Comparison of ENCODE assay signal across 15 cellular contexts in genomic region chr19:49802836-49803528, GRCh38. TPM values are rescaled to one million over a fixed set of nuclear protein-coding genes. Genes with fewer than 3 reads are reported as not detected.
DNase-seq lines count a peak whose midpoint lies in the region; TF ChIP-seq lines count a peak whose summit lies in the region.
"Had no signal": no experiment of that assay in that cellular context is flagged by ENCODE, and none has a peak within 500 bp of the region (broad histone marks: within the 10 kb centered on the region; RNA-seq: fewer than 3 reads in every experiment).

No MANE protein-coding gene starts in this region.

- TF ChIP-seq RAD21 in SK-N-SH (IDR thresholded peaks at IDR 0.05; ENCODE audit: low read length), result no peak

- H3K79me2 ChIP-seq in SK-N-SH (ENCODE audit: insufficient read depth) (no peaks in the 10 kb centered on the region), smooth muscle cell (ENCODE audit: low read depth) (no peaks in the 10 kb centered on the region)

- CTCF ChIA-PET in SK-N-SH (lab: Yijun Ruan, JAX), result no interaction called here

- no peaks in the 10 kb centered on the region for H4K20me1 ChIP-seq in SK-N-SH (ENCODE audit: insufficient read depth)
- H4K20me1 ChIP-seq in smooth muscle cell (ENCODE audit: low read depth), result no peaks in the 10 kb centered on the region

- H3K27ac ChIP-seq in VCaP, result peak overlapping the region; percentile 49; the same call in 1 of the 2 replicates
- peak overlapping the region; percentile 72 for H3K27ac ChIP-seq in left ventricle myocardium inferior (replicated peaks)
- peak overlapping the region; percentile 73 to 81 (median 79) for H3K27ac ChIP-seq in sigmoid colon
- peak overlapping the region in 1 of 2 experiments; percentile 73; a peak in 1 of 4 replicates for H3K27ac ChIP-seq in SK-N-SH (ENCODE audit: low read depth in 2 of 2, low read length in 1 of 2)
- H3K27ac ChIP-seq in smooth muscle cell (ENCODE audit: low read depth), result no peak overlapping the region

- H3K4me2 ChIP-seq in SK-N-SH, result no peak overlapping the region
- H3K4me2 ChIP-seq in smooth muscle cell, result no peak overlapping the region

- H3K9me3 ChIP-seq in left ventricle myocardium inferior (replicated peaks) (no peaks in the 10 kb centered on the region), sigmoid colon (no peaks in the 10 kb centered on the region), SK-N-SH (no peaks in the 10 kb centered on the region), smooth muscle cell (replicated peaks; ENCODE audit: low read depth) (no peaks in the 10 kb centered on the region)

- TF ChIP-seq CTCF in VCaP (conservative IDR thresholded peaks at IDR 0.05), result no peak
- no peak for TF ChIP-seq CTCF in left ventricle myocardium inferior (IDR thresholded peaks at IDR 0.05; ENCODE audit: borderline replicate concordance)
- no peak for TF ChIP-seq CTCF in sigmoid colon (IDR thresholded peaks at IDR 0.05)
- TF ChIP-seq CTCF in lower leg skin (IDR thresholded peaks at IDR 0.05), result no peak
- TF ChIP-seq CTCF in SK-N-SH (IDR thresholded peaks at IDR 0.05), result no peak
- TF ChIP-seq CTCF in smooth muscle cell (IDR thresholded peaks at IDR 0.05; ENCODE audit: borderline replicate concordance, insufficient read depth, poor library complexity, severe bottlenecking), result no peak

- H3K9ac ChIP-seq in SK-N-SH, result no peak overlapping the region
- no peak overlapping the region for H3K9ac ChIP-seq in smooth muscle cell (ENCODE audit: low read depth)

- TF ChIP-seq EP300 in sigmoid colon (IDR thresholded peaks at IDR 0.05) (no peak), SK-N-SH (IDR thresholded peaks at IDR 0.05; ENCODE audit: borderline replicate concordance in 1 of 2, low read depth in 1 of 2, low read length in 1 of 2) (no peak)

- H3K4me3 ChIP-seq in left ventricle myocardium inferior (peak overlapping the region; percentile 59), sigmoid colon (peak overlapping the region; percentile 40 to 61 (median 49)), lower leg skin (ENCODE audit: low read depth, poor library complexity, severe bottlenecking) (no peak overlapping the region), SK-N-SH (ENCODE audit: low read depth in 2 of 2, low read length in 1 of 2) (peak overlapping the region in 1 of 2 experiments; percentile 6; a peak in 1 of 4 replicates), smooth muscle cell (no peak overlapping the region)

- DNase-seq in DMS53 treated with DMSO at 0.1 percent for 48 hours (lab: John Stamatoyannopoulos, UW; ENCODE audit: unreplicated experiment) (peak; percentile 64), left ventricle myocardium inferior (no peak), sigmoid colon (no peak), lower leg skin (ENCODE audit: low spot score in 2 of 2) (no peak), activated gamma-delta T cell treated with Interleukin-2 at 50 U/mL for 16 hours (no peak), SK-N-SH (no peak), smooth muscle cell (lab: John Stamatoyannopoulos, UW; ENCODE audit: unreplicated experiment) (no peak)
- DNase-seq: activated T-cell treated with anti-CD3 and anti-CD28 coated beads, Interleukin-2, amount 50 U/mL, for 48 hours; erythroblast; immature natural killer cell; naive thymus-derived CD8-positive, alpha-beta T cell; NCI-H1417 treated with DMSO at 0.1 percent for 48 hours; stimulated activated CD8-positive, alpha-beta memory T cell treated with anti-CD3 and anti-CD28 coated beads, Interleukin-4, amount 100 ng/mL, for 48 hours had no signal

- intact Hi-C loops in left ventricle myocardium inferior (cut with micrococcal nuclease), result no loop called here
- intact Hi-C loops in sigmoid colon (cut with DNase I), result no loop called here
- intact Hi-C loops in lower leg skin (cut with DNase I; ENCODE audit: low total_unique reads), result no loop called here

- H3K36me3 ChIP-seq in left ventricle myocardium inferior, result peaks cover 87% of the 10 kb centered on the region
- H3K36me3 ChIP-seq in sigmoid colon, result peaks cover 18 to 76% (median 24%) of the 10 kb centered on the region in 4 donors
- peaks cover 15 to 32% of the 10 kb centered on the region in 2 experiments for H3K36me3 ChIP-seq in SK-N-SH (replicated peaks in 1 of 2; ENCODE audit: control insufficient read depth in 1 of 2, insufficient read depth in 2 of 2, low read length in 1 of 2)
- no peaks in the 10 kb centered on the region for H3K36me3 ChIP-seq in smooth muscle cell (ENCODE audit: low read depth)

- H3K4me1 ChIP-seq in left ventricle myocardium inferior (peaks cover 18% of the 10 kb centered on the region), sigmoid colon (peaks cover 0 to 21% (median 18%) of the 10 kb centered on the region in 4 donors), SK-N-SH (ENCODE audit: control insufficient read depth in 1 of 2, insufficient read depth in 2 of 2, low read depth in 1 of 2, low read length in 1 of 2) (peaks cover 0 to 16% of the 10 kb centered on the region in 2 experiments; a peak in 1 of 4 replicates), smooth muscle cell (ENCODE audit: low read depth) (no peaks in the 10 kb centered on the region)

- H2AFZ ChIP-seq in SK-N-SH (ENCODE audit: low read depth) (no peak overlapping the region), smooth muscle cell (ENCODE audit: low read depth) (no peak overlapping the region)

- TF ChIP-seq POLR2A in sigmoid colon (IDR thresholded peaks at IDR 0.05) (no peak), lower leg skin (IDR thresholded peaks at IDR 0.05) (no peak)

- POLR2A ChIA-PET in SK-N-SH (lab: Yijun Ruan, JAX), result interaction anchor here (0.9 kb wide), 1 partner anchor 10 kb away, joined by 7 read pairs; the partner anchor contains the start of gene FUZ

- no peaks in the 10 kb centered on the region for H3K9me2 ChIP-seq in SK-N-SH

- whole genome bisulfite sequencing in sigmoid colon, 2 donors, result 93 to 94% methylated on average over 24 of the region's 24 CpGs
- WGBS in lower leg skin, 2 donors, result 85 to 91% methylated on average over 23 to 24 of the region's 24 CpGs
- 94% methylated on average over 23 of the region's 24 CpGs for WGBS in SK-N-SH (ENCODE audit: low lambda C conversion rate)
- WGBS in smooth muscle cell (ENCODE audit: low lambda C conversion rate), result 96% methylated on average over 22 of the region's 24 CpGs

- H3K27me3 ChIP-seq in left ventricle myocardium inferior (ENCODE audit: low read depth) (no peaks in the 10 kb centered on the region), sigmoid colon (no peaks in the 10 kb centered on the region), SK-N-SH (ENCODE audit: insufficient read depth) (no peaks in the 10 kb centered on the region), smooth muscle cell (ENCODE audit: low read depth) (no peaks in the 10 kb centered on the region)

- H3F3A ChIP-seq in SK-N-SH (replicated peaks; ENCODE audit: insufficient read depth) (peaks cover 13% of the 10 kb centered on the region), smooth muscle cell (ENCODE audit: low read depth) (peaks cover 3% of the 10 kb centered on the region)

TF ChIP-seq in SK-N-SH, 30 proteins besides CTCF, POLR2A, EP300 and RAD21 (continues in another document):
- TF ChIP-seq FOXJ3 (CRISPR knock-in tag; IDR thresholded peaks at IDR 0.05) (no peak), MXI1 (IDR thresholded peaks at IDR 0.05; ENCODE audit: low read depth, low read length) (no peak), TCF12 (IDR thresholded peaks at IDR 0.05) (no peak)

RNA-seq across cellular contexts. Expression of gene FUZ, which starts 10.1 kb away (rescaled TPM):
- total RNA-seq in left ventricle myocardium inferior, result 18.3 TPM
- total RNA-seq in sigmoid colon, result 10 to 100 TPM; 21.0 to 32.9 (median 23.1) TPM
- 10 to 100 TPM in 2 of 3 donors, 1 to 10 TPM in 1; 7.4 to 17.4 (median 16.3) TPM for polyA plus RNA-seq in sigmoid colon
- total RNA-seq in lower leg skin, result 10 to 100 TPM in 3 of 4 donors, 1 to 10 TPM in 1; 9.1 to 21.5 (median 15.6) TPM
- 23.7 and 29.9 TPM in 2 replicates for polyA plus RNA-seq in SK-N-SH (2012; rRNA removed)
- polyA plus RNA-seq in SK-N-SH (2012; cell fraction: cytosol; rRNA removed), result 15.2 and 23.5 TPM in 2 replicates
- polyA plus RNA-seq in SK-N-SH (2012; cell fraction: nucleus; rRNA removed), result 56.1 and 56.3 TPM in 2 replicates
- total RNA-seq in smooth muscle cell, result 6.9 and 16.2 TPM in 2 replicates
- 18.3 and 19.8 TPM in 2 replicates for polyA plus RNA-seq in smooth muscle cell

RNA-seq across cellular contexts. Expression of gene MED25, which starts 15.1 kb away (rescaled TPM):
- 65.8 TPM for total RNA-seq in left ventricle myocardium inferior
- 10 to 100 TPM; 17.8 to 45.4 (median 22.4) TPM for total RNA-seq in sigmoid colon
- polyA plus RNA-seq in sigmoid colon, result 10 to 100 TPM; 18.0 to 43.5 (median 30.1) TPM
- 10 to 100 TPM; 28.9 to 43.7 (median 30.8) TPM for total RNA-seq in lower leg skin
- polyA plus RNA-seq in SK-N-SH (2012; rRNA removed), result 15.7 and 30.2 TPM in 2 replicates
- polyA plus RNA-seq in SK-N-SH (2012; cell fraction: cytosol; rRNA removed), result 20.5 and 25.3 TPM in 2 replicates
- 105 and 119 TPM in 2 replicates for polyA plus RNA-seq in SK-N-SH (2012; cell fraction: nucleus; rRNA removed)
- total RNA-seq in smooth muscle cell, result 16.9 and 20.4 TPM in 2 replicates
- 34.1 and 36.4 TPM in 2 replicates for polyA plus RNA-seq in smooth muscle cell

RNA-seq across cellular contexts. Expression of gene AP2A1, which starts 36.2 kb away (rescaled TPM):
- total RNA-seq in left ventricle myocardium inferior (65.5 TPM), sigmoid colon (10 to 100 TPM; 48.5 to 81.1 (median 52.0) TPM), lower leg skin (100 to 1,000 TPM; 112 to 123 (median 116) TPM), smooth muscle cell (55.8 and 57.7 TPM in 2 replicates)
- polyA plus RNA-seq in sigmoid colon (10 to 100 TPM; 33.0 to 77.4 (median 40.9) TPM), SK-N-SH (2012; rRNA removed) (59.6 and 74.8 TPM in 2 replicates), smooth muscle cell (57.8 and 65.2 TPM in 2 replicates)
- polyA plus RNA-seq in SK-N-SH (2012; cell fraction: cytosol; rRNA removed), result 26.7 and 43.4 TPM in 2 replicates
- polyA plus RNA-seq in SK-N-SH (2012; cell fraction: nucleus; rRNA removed), result 104 and 135 TPM in 2 replicates

RNA-seq across cellular contexts. Expression of gene TSKS, which starts 39.9 kb away (rescaled TPM):
- total RNA-seq in left ventricle myocardium inferior, result 0.38 TPM
- total RNA-seq in sigmoid colon, result under 1 TPM in 1 of 4 donors, not detected in 3; 0.83 TPM
- 1 to 10 TPM in 1 of 3 donors, under 1 TPM in 1, not detected in 1; 0.36 to 1.2 TPM for polyA plus RNA-seq in sigmoid colon
- total RNA-seq in lower leg skin, result 1 to 10 TPM in 1 of 4 donors, under 1 TPM in 1, not detected in 2; 0.49 to 4.0 TPM
- not detected in 2 replicates for polyA plus RNA-seq in SK-N-SH (2012; rRNA removed)
- polyA plus RNA-seq in SK-N-SH (2012; cell fraction: cytosol; rRNA removed), result 0.03 TPM in 1 of 2 replicates, not detected in the other
- polyA plus RNA-seq in SK-N-SH (2012; cell fraction: nucleus; rRNA removed), result 0.04 TPM in 1 of 2 replicates, not detected in the other
- total RNA-seq in smooth muscle cell, result not detected in 2 replicates
- not detected in 2 replicates for polyA plus RNA-seq in smooth muscle cell
- total RNA-seq: Daoy had no signal

RNA-seq across cellular contexts. Expression of gene PTOV1, which starts 48.0 kb away (rescaled TPM):
- total RNA-seq in left ventricle myocardium inferior (104 TPM), sigmoid colon (100 to 1,000 TPM in 1 of 4 donors, 10 to 100 TPM in 3; 52.2 to 105 (median 68.1) TPM), lower leg skin (100 to 1,000 TPM in 2 of 4 donors, 10 to 100 TPM in 2; 62.4 to 122 (median 92.5) TPM), smooth muscle cell (49.0 and 81.0 TPM in 2 replicates)
- polyA plus RNA-seq in sigmoid colon (10 to 100 TPM; 54.8 to 79.7 (median 62.5) TPM), SK-N-SH (2012; rRNA removed) (56.1 and 95.0 TPM in 2 replicates), smooth muscle cell (256 and 266 TPM in 2 replicates)
- polyA plus RNA-seq in SK-N-SH (2012; cell fraction: cytosol; rRNA removed), result 32.2 and 57.7 TPM in 2 replicates
- 272 and 289 TPM in 2 replicates for polyA plus RNA-seq in SK-N-SH (2012; cell fraction: nucleus; rRNA removed)

Comparison
In these comparisons a context has a peak if more than half of its experiments do, and no peak if none do; other contexts are left out.
1. H3K4me3 ChIP-seq: peak in left ventricle myocardium inferior (single experiment) and sigmoid colon (4 of 4); none in lower leg skin (single experiment) and smooth muscle cell (single experiment).